Comparison of ENCODE assay signal across 11 cellular contexts in the genomic region with DNA sequence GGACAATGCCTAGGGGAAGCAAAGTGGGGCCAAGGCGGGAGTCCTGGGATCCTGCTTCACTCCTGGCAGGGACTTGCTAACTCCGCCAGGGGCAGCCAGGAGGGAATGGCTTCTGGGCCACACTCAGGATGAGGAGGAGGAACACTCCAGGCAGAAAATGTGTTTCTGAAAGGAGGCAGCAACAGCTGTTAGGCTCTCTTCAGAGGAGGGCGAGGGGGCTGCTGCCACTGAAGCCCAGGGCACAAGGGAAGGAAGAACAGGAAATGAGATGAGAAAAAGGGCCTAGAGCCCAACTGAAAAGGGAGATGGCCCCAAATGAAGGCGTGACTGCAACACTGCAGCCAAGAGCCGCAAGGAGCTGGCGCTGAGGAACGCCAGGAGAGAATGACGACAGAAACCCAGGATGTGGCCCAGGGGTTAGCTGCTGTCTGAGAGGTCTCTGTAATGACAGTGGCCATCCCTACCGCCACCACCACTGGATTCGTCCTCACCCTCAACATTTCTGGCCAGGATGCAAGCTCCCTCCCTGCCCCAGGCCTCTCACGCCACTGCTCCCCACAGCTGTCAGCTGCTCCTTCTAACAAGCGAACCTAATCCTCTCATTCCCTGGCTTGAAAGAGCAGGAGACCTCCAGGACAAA. TPM values are rescaled to one million over a fixed set of nuclear protein-coding genes. Genes with fewer than 3 reads are reported as not detected.
DNase-seq lines count a peak whose midpoint lies in the region; ATAC-seq and TF ChIP-seq lines count a peak whose summit lies in the region.
"Had no signal": no experiment of that assay in that cellular context is flagged by ENCODE, and none has a peak within 500 bp of the region (broad histone marks: within the 10 kb centered on the region; RNA-seq: fewer than 3 reads in every experiment).

No MANE protein-coding gene starts in this region.

- no peaks in the 10 kb centered on the region for H3K9me3 ChIP-seq in Loucy (ENCODE audit: insufficient read depth, low read depth, low read length)
- no peaks in the 10 kb centered on the region for H3K9me3 ChIP-seq in ectodermal cell (ENCODE audit: control insufficient read depth, low read length)
- no peaks in the 10 kb centered on the region for H3K9me3 ChIP-seq in mesenchymal stem cell (ENCODE audit: control insufficient read depth, low read length)
- H3K9me3 ChIP-seq in transverse colon, result no peaks in the 10 kb centered on the region
- H3K9me3 ChIP-seq in Peyer's patch, result no peaks in the 10 kb centered on the region
- no peaks in the 10 kb centered on the region for H3K9me3 ChIP-seq in thyroid gland

- no peak for ATAC-seq in GM19035 (IDR thresholded peaks at IDR 0.05; ENCODE audit: unreplicated experiment)

- no peak overlapping the region for H2BK12ac ChIP-seq in mesenchymal stem cell (ENCODE audit: low read length in 2 of 2)

- no peaks in the 10 kb centered on the region for H3K27me3 ChIP-seq in Loucy (ENCODE audit: insufficient read depth, low read length, poor library complexity, severe bottlenecking)
- H3K27me3 ChIP-seq in ectodermal cell (ENCODE audit: control insufficient read depth, insufficient read depth, low read length, poor library complexity, severe bottlenecking), result no peaks in the 10 kb centered on the region
- no peaks in the 10 kb centered on the region for H3K27me3 ChIP-seq in mesenchymal stem cell (ENCODE audit: control insufficient read depth in 1 of 2, insufficient read depth in 1 of 2, low read length in 2 of 2)
- H3K27me3 ChIP-seq in transverse colon, result no peaks in the 10 kb centered on the region
- no peaks in the 10 kb centered on the region for H3K27me3 ChIP-seq in Peyer's patch
- H3K27me3 ChIP-seq in thyroid gland, result no peaks in the 10 kb centered on the region

- DNase-seq in mesenchymal stem cell (peak; percentile 52), transverse colon (no peak), Peyer's patch (no peak), thyroid gland (no peak)
- DNase-seq: activated naive CD4-positive, alpha-beta T cell; hippocampal formation; NCI-H524 had no signal

- no peak overlapping the region for H2BK15ac ChIP-seq in mesenchymal stem cell (ENCODE audit: low read depth, poor library complexity, severe bottlenecking)

- no peak overlapping the region for H3K4me3 ChIP-seq in Loucy (ENCODE audit: low read length, poor library complexity, severe bottlenecking)
- peak overlapping the region; percentile 12 for H3K4me3 ChIP-seq in ectodermal cell (ENCODE audit: insufficient read depth, low read depth, low read length)
- peak overlapping the region in 1 of 2 experiments; percentile 58 for H3K4me3 ChIP-seq in mesenchymal stem cell (ENCODE audit: insufficient read depth in 1 of 2, low read depth in 1 of 2, low read length in 2 of 2)
- H3K4me3 ChIP-seq in transverse colon, result no peak overlapping the region
- no peak overlapping the region for H3K4me3 ChIP-seq in Peyer's patch
- H3K4me3 ChIP-seq in thyroid gland (replicated peaks in 1 of 3), result no peak overlapping the region

- H4K8ac ChIP-seq in mesenchymal stem cell (ENCODE audit: low read length), result peak overlapping the region; percentile 40

- H3K4me1 ChIP-seq in Loucy (ENCODE audit: insufficient read depth, low read length, poor library complexity, severe bottlenecking), result peaks cover 20% of the 10 kb centered on the region
- peaks cover 35% of the 10 kb centered on the region for H3K4me1 ChIP-seq in ectodermal cell (ENCODE audit: control insufficient read depth, insufficient read depth, low read length)
- H3K4me1 ChIP-seq in mesenchymal stem cell (ENCODE audit: control insufficient read depth, insufficient read depth, low read depth, low read length), result peaks cover 13% of the 10 kb centered on the region
- H3K4me1 ChIP-seq in transverse colon, result peaks cover 0 to 12% (median 2%) of the 10 kb centered on the region in 4 donors
- peaks cover 0 to 4% (median 0%) of the 10 kb centered on the region in 4 donors for H3K4me1 ChIP-seq in Peyer's patch
- H3K4me1 ChIP-seq in thyroid gland, result no peaks in the 10 kb centered on the region
- H3K4me1 ChIP-seq: parathyroid adenoma had no signal

- H3F3A ChIP-seq in Loucy (ENCODE audit: low read depth), result no peaks in the 10 kb centered on the region

- H2AK5ac ChIP-seq in mesenchymal stem cell (ENCODE audit: low read length, severe bottlenecking), result peak overlapping the region; percentile 53

- no peak for TF ChIP-seq EP300 in transverse colon (IDR thresholded peaks at IDR 0.05; ENCODE audit: low read depth)

- TF ChIP-seq CTCF in Loucy (conservative IDR thresholded peaks at IDR 0.05; ENCODE audit: low read length), result no peak
- TF ChIP-seq CTCF in transverse colon (IDR thresholded peaks at IDR 0.05), result no peak
- no peak for TF ChIP-seq CTCF in Peyer's patch (IDR thresholded peaks at IDR 0.05)
- no peak for TF ChIP-seq CTCF in thyroid gland (IDR thresholded peaks at IDR 0.05)

- peaks cover 24% of the 10 kb centered on the region for H3K79me1 ChIP-seq in mesenchymal stem cell (replicated peaks; ENCODE audit: low read length, poor library complexity, severe bottlenecking)

- H3K79me2 ChIP-seq in Loucy (ENCODE audit: insufficient read depth, low read length), result peaks cover 77% of the 10 kb centered on the region

- TF ChIP-seq POLR2A in transverse colon (IDR thresholded peaks at IDR 0.05), result no peak
- TF ChIP-seq POLR2A in Peyer's patch (IDR thresholded peaks at IDR 0.05), result no peak
- no peak for TF ChIP-seq POLR2A in thyroid gland (IDR thresholded peaks at IDR 0.05)

- WGBS in ectodermal cell, 2 experiments, result 42 to 48% methylated on average over 12 of the region's 12 CpGs
- WGBS in mesenchymal stem cell, result 77% methylated on average over 12 of the region's 12 CpGs
- WGBS in transverse colon (ENCODE audit: low coverage in 1 of 2), 2 donors, result 75 to 85% methylated on average over 9 to 12 of the region's 12 CpGs
- 86 to 90% methylated on average over 12 of the region's 12 CpGs for WGBS in thyroid gland, 2 donors

- peaks cover 14% of the 10 kb centered on the region for H4K20me1 ChIP-seq in Loucy (ENCODE audit: insufficient read depth, low read length, poor library complexity, severe bottlenecking)

- peak overlapping the region; percentile 91 for H3K27ac ChIP-seq in ectodermal cell (ENCODE audit: insufficient read depth, low read depth, low read length, poor library complexity, severe bottlenecking)
- no peak overlapping the region for H3K27ac ChIP-seq in mesenchymal stem cell (ENCODE audit: low read length, poor library complexity, severe bottlenecking)
- H3K27ac ChIP-seq in transverse colon, result peak overlapping the region; percentile 16 to 31 (median 22)
- peak overlapping the region in 1 of 4 donors; percentile 5 for H3K27ac ChIP-seq in Peyer's patch
- H3K27ac ChIP-seq in thyroid gland, result no peak overlapping the region
- H3K27ac ChIP-seq: parathyroid adenoma had no signal

- no peak overlapping the region for H3K4ac ChIP-seq in mesenchymal stem cell (ENCODE audit: low read depth in 1 of 2, low read length in 2 of 2)

- H3K9ac ChIP-seq in Loucy (ENCODE audit: low read depth, low read length, poor library complexity, severe bottlenecking) (peak overlapping the region; percentile 1), mesenchymal stem cell (ENCODE audit: low read length) (peak overlapping the region; percentile 66)
- H3K9ac ChIP-seq: parathyroid adenoma had no signal

- in situ Hi-C loops in transverse colon (cut with MboI; ENCODE audit: low pct_ligation_motif_present in 1 of 4, low pct_unique_long_range_greater_than_20kb in 1 of 4, low sequenced_read_pairs in 3 of 4), result no loop called here

- H3K36me3 ChIP-seq in Loucy (ENCODE audit: insufficient read depth, low read length), result peaks cover 53% of the 10 kb centered on the region; the same call in 1 of the 2 replicates
- peaks cover 6% of the 10 kb centered on the region for H3K36me3 ChIP-seq in ectodermal cell (ENCODE audit: control insufficient read depth, insufficient read depth, low read length)
- peaks cover 29 to 61% of the 10 kb centered on the region in 2 experiments for H3K36me3 ChIP-seq in mesenchymal stem cell (ENCODE audit: control insufficient read depth in 1 of 2, insufficient read depth in 2 of 2, low read depth in 1 of 2, low read length in 2 of 2)
- peaks cover 0 to 29% (median 13%) of the 10 kb centered on the region in 4 donors for H3K36me3 ChIP-seq in transverse colon
- peaks cover 0 to 39% (median 0%) of the 10 kb centered on the region in 3 donors for H3K36me3 ChIP-seq in Peyer's patch
- peaks cover 20 to 22% of the 10 kb centered on the region in 2 donors for H3K36me3 ChIP-seq in thyroid gland

- H3K18ac ChIP-seq in mesenchymal stem cell (ENCODE audit: low read depth in 1 of 2, low read length in 2 of 2), result peak overlapping the region in 1 of 2 experiments; percentile 21

- no peak overlapping the region for H2AFZ ChIP-seq in Loucy (ENCODE audit: low read length)
- no peak overlapping the region for H2AFZ ChIP-seq in mesenchymal stem cell (ENCODE audit: low read depth, low read length)
- H2AFZ ChIP-seq: parathyroid adenoma had no signal

- intact Hi-C loops in transverse colon (cut with DNase I; ENCODE audit: low total_unique reads), result no loop called here
- intact Hi-C loops in thyroid gland (cut with DNase I), result no loop called here

- no peaks in the 10 kb centered on the region for H3K9me2 ChIP-seq in Loucy (replicated peaks; ENCODE audit: low read depth, low read length)

- peak overlapping the region in 1 of 2 experiments; percentile 79 for H3K23ac ChIP-seq in mesenchymal stem cell (ENCODE audit: low read length in 2 of 2)

- H3K4me2 ChIP-seq in Loucy (ENCODE audit: low read depth, low read length, poor library complexity, severe bottlenecking), result peak overlapping the region; percentile 31
- peak overlapping the region; percentile 7 for H3K4me2 ChIP-seq in mesenchymal stem cell (ENCODE audit: low read length, poor library complexity, severe bottlenecking)

- no peak overlapping the region for H2BK120ac ChIP-seq in mesenchymal stem cell (ENCODE audit: low read depth, low read length)

- H4K91ac ChIP-seq in mesenchymal stem cell (ENCODE audit: low read length), result no peak overlapping the region

- peak overlapping the region in 1 of 2 experiments; percentile 64 for H3K14ac ChIP-seq in mesenchymal stem cell (ENCODE audit: low read length in 2 of 2)

- H2BK5ac ChIP-seq in mesenchymal stem cell (ENCODE audit: low read depth, low read length, poor library complexity, severe bottlenecking), result no peak overlapping the region

RNA-seq across cellular contexts. Expression of a gene that starts 15.8 kb away (rescaled TPM):
- polyA plus RNA-seq in ectodermal cell (2013, experiment 1 of 4), result 263 TPM
- 255 TPM for polyA plus RNA-seq in ectodermal cell (2013, experiment 2 of 4)
- 185 TPM for polyA plus RNA-seq in ectodermal cell (2013, experiment 3 of 4)
- 217 TPM for polyA plus RNA-seq in ectodermal cell (2013, experiment 4 of 4)
- 179 TPM for polyA plus RNA-seq in mesenchymal stem cell (2013, experiment 1 of 2)
- 183 TPM for polyA plus RNA-seq in mesenchymal stem cell (2013, experiment 2 of 2)
- total RNA-seq in transverse colon (100 to 1,000 TPM in 1 of 4 donors, 10 to 100 TPM in 3; 11.6 to 136 (median 51.6) TPM), Peyer's patch (100 to 1,000 TPM in 1 of 4 donors, 10 to 100 TPM in 3; 67.6 to 110 (median 90.8) TPM), thyroid gland (100 to 1,000 TPM in 3 of 4 donors, 10 to 100 TPM in 1; 84.3 to 178 (median 135) TPM)

RNA-seq across cellular contexts. Expression of a gene that starts 50.8 kb away (rescaled TPM):
- polyA plus RNA-seq in ectodermal cell (2013, experiment 1 of 4), result not detected
- 0.50 TPM for polyA plus RNA-seq in ectodermal cell (2013, experiment 2 of 4)
- polyA plus RNA-seq in ectodermal cell (2013, experiment 3 of 4), result 0.48 TPM
- polyA plus RNA-seq in ectodermal cell (2013, experiment 4 of 4), result 0.81 TPM
- polyA plus RNA-seq in mesenchymal stem cell (2013, experiment 1 of 2), result not detected
- not detected for polyA plus RNA-seq in mesenchymal stem cell (2013, experiment 2 of 2)
- total RNA-seq in transverse colon, result not detected
- total RNA-seq in Peyer's patch, result not detected
- not detected for total RNA-seq in thyroid gland

Comparison
In these comparisons a context has a peak if more than half of its experiments do, and no peak if none do; other contexts are left out.
1. H3K27ac ChIP-seq: peak in ectodermal cell (single experiment) and transverse colon (4 of 4); none in mesenchymal stem cell (single experiment) and thyroid gland (0 of 3).